ENCODE assay signal across 10 cellular contexts in genomic region chr9:136526625-136527066, GRCh38. TPM values are rescaled to one million over a fixed set of nuclear protein-coding genes. Genes with fewer than 3 reads are reported as not detected.
DNase-seq lines count a peak whose midpoint lies in the region; ATAC-seq and TF ChIP-seq lines count a peak whose summit lies in the region.
"Had no signal": no experiment of that assay in that cellular context is flagged by ENCODE, and none has a peak within 500 bp of the region (broad histone marks: within the 10 kb centered on the region; RNA-seq: fewer than 3 reads in every experiment).

No MANE protein-coding gene starts in this region.

- H3K27ac ChIP-seq in SJCRH30 (peak overlapping the region; percentile 99), liver (ENCODE audit: low read depth in 1 of 2, low read length in 2 of 2) (peak overlapping the region; percentile 12 to 46), substantia nigra (ENCODE audit: low read depth, low read length, poor library complexity, severe bottlenecking) (peak overlapping the region; percentile 92)
- H3K27ac ChIP-seq in effector memory CD4-positive, alpha-beta T cell (ENCODE audit: insufficient read depth, low read length, poor library complexity, severe bottlenecking) = no peak overlapping the region

- H3K27me3 ChIP-seq in SJCRH30 (no peaks in the 10 kb centered on the region), liver (ENCODE audit: control insufficient read depth in 4 of 4, insufficient read depth in 4 of 4, low read length in 3 of 4) (no peaks in the 10 kb centered on the region)
- no peaks in the 10 kb centered on the region for H3K27me3 ChIP-seq in effector memory CD4-positive, alpha-beta T cell (replicated peaks; ENCODE audit: control insufficient read depth, insufficient read depth, low read length, poor library complexity, severe bottlenecking)

- no peak overlapping the region for H3K9ac ChIP-seq in liver (ENCODE audit: low read depth in 1 of 2, low read length in 2 of 2)

- H3K9me3 ChIP-seq in SJCRH30 (replicated peaks) = no peaks in the 10 kb centered on the region
- H3K9me3 ChIP-seq in liver (ENCODE audit: control insufficient read depth in 4 of 4, low read length in 3 of 4) = no peaks in the 10 kb centered on the region
- H3K9me3 ChIP-seq in effector memory CD4-positive, alpha-beta T cell (ENCODE audit: control insufficient read depth, low read length) = no peaks in the 10 kb centered on the region

- H3K4me3 ChIP-seq in SJCRH30 (peak overlapping the region; percentile 26), liver (ENCODE audit: low read depth in 1 of 3, low read length in 3 of 3) (no peak overlapping the region)
- no peak overlapping the region for H3K4me3 ChIP-seq in effector memory CD4-positive, alpha-beta T cell (ENCODE audit: insufficient read depth, low read depth, low read length, poor library complexity, severe bottlenecking)
- H3K4me3 ChIP-seq: GM23338 had no signal

- H3K4me1 ChIP-seq in SJCRH30 (peaks cover 55% of the 10 kb centered on the region), liver (ENCODE audit: control insufficient read depth in 4 of 4, insufficient read depth in 4 of 4, low read length in 3 of 4) (peaks cover 34 to 72% (median 46%) of the 10 kb centered on the region in 4 donors)
- H3K4me1 ChIP-seq in effector memory CD4-positive, alpha-beta T cell (ENCODE audit: control insufficient read depth, insufficient read depth, low read length, poor library complexity, severe bottlenecking) = peaks cover 18% of the 10 kb centered on the region

- no peak for TF ChIP-seq CTCF in liver (IDR thresholded peaks at IDR 0.05; ENCODE audit: low read depth, low read length, missing input control)

- ATAC-seq in HG03139 (IDR thresholded peaks at IDR 0.05; ENCODE audit: unreplicated experiment) (no peak), GM18861 (IDR thresholded peaks at IDR 0.05; ENCODE audit: unreplicated experiment) (no peak)

- no peak for TF ChIP-seq RAD21 in liver (IDR thresholded peaks at IDR 0.05)

- DNase-seq in NCI-H1105 (lab: John Stamatoyannopoulos, UW) (peak; percentile 20), SJCRH30 (peak; percentile 96 to 97), substantia nigra (lab: John Stamatoyannopoulos, UW) (peak in 47 of 49 donors; percentile 30 to 89 (median 74))
- DNase-seq in effector memory CD4-positive, alpha-beta T cell = no peak
- DNase-seq in activated CD4-positive, alpha-beta T cell treated with anti-CD3 and anti-CD28 coated beads, Interleukin-2, amount 50 U/mL, for 4 hours = no peak
- DNase-seq: SIG-M5 had no signal

- WGBS in liver = 77% methylated on average over 30 of the region's 30 CpGs

- no peaks in the 10 kb centered on the region; the same call in 1 of the 2 replicates for H3K36me3 ChIP-seq in SJCRH30
- peaks cover 0 to 10% (median 0%) of the 10 kb centered on the region in 4 donors for H3K36me3 ChIP-seq in liver (ENCODE audit: control insufficient read depth in 4 of 4, insufficient read depth in 3 of 4, low read depth in 1 of 4, low read length in 3 of 4)
- peaks cover 25% of the 10 kb centered on the region for H3K36me3 ChIP-seq in effector memory CD4-positive, alpha-beta T cell (ENCODE audit: control insufficient read depth, insufficient read depth, low read length)

TF ChIP-seq in liver, 16 proteins besides CTCF, POLR2A, EP300 and RAD21:
- TF ChIP-seq FOXA1 (IDR thresholded peaks at IDR 0.05) = no peak
- TF ChIP-seq FOXA2 (IDR thresholded peaks at IDR 0.05) = no peak
- no peak for TF ChIP-seq REST (IDR thresholded peaks at IDR 0.05)
- TF ChIP-seq HNF4G (IDR thresholded peaks at IDR 0.05) = no peak
- TF ChIP-seq ZBTB33 (IDR thresholded peaks at IDR 0.05) = no peak
- no peak for TF ChIP-seq HNF4A (conservative IDR thresholded peaks at IDR 0.05)
- no peak for TF ChIP-seq EGR1 (IDR thresholded peaks at IDR 0.05; ENCODE audit: low read depth in 2 of 2)
- no peak for TF ChIP-seq MAX (IDR thresholded peaks at IDR 0.05)
- TF ChIP-seq TAF1 (conservative IDR thresholded peaks at IDR 0.05) = no peak

RNA-seq across cellular contexts. Expression of gene NOTCH1, which starts 19.2 kb away (rescaled TPM):
- total RNA-seq in SJCRH30 (2014; rRNA removed; shearing (Covaris generic)) = 25.8 and 28.5 TPM in 2 replicates
- 10 to 100 TPM in 1 of 2 donors, 1 to 10 TPM in 1; 9.4 to 22.3 TPM for total RNA-seq in liver
- polyA plus RNA-seq in liver = 1 to 10 TPM; 2.4 to 7.5 TPM

RNA-seq across cellular contexts. Expression of gene SEC16A, which starts 43.8 kb away (rescaled TPM):
- 44.5 and 47.7 TPM in 2 replicates for total RNA-seq in SJCRH30 (2014; rRNA removed; shearing (Covaris generic))
- 10 to 100 TPM; 21.7 to 96.1 TPM for total RNA-seq in liver
- polyA plus RNA-seq in liver = 10 to 100 TPM; 43.3 to 88.7 TPM

Comparison
In these comparisons a context has a peak if more than half of its experiments do, and no peak if none do; other contexts are left out.
1. DNase-seq: peak in NCI-H1105 (single experiment), SJCRH30 (2 of 2) and substantia nigra (47 of 49); none in effector memory CD4-positive, alpha-beta T cell (0 of 3) and activated CD4-positive, alpha-beta T cell treated with anti-CD3 and anti-CD28 coated beads, Interleukin-2, amount 50 U/mL, for 4 hours (0 of 2).